ENCODE assay signal across 2 cellular contexts in the genomic region with DNA sequence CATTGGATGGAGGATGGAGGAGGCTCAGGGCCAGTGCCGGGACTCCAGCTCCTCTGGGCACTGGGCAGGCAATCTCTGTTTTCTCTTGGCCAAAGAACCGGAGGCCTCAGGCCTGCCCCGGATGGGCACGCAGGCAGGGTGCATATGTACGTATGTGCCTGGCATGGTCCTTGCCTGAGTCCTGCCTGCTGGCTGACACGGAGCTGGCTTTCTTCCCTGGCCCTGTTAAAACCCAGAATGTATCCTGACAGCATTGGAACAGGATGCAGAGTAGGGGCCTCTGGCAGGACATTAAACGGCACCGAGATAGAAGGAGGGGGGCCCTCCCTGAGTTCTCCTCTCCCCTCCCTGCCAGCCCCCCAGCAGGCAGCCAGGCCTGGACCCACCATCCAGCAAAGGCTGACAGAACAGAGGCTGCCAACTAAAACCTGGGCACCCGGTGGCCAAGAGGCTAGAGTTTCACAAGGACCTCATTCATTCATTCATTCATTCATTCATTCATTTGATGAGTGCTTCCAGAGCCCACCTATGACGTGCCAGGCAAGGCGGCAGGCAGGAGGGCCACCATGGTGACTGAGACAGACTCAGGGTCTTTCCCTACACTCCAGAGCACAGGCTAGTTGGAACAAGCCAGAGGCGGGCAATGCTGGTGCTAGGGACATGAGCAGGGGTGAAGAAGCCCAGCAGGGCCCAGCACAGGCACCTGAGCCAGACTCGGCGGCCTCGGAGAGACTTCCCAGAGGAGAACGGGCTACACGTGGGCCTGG.
TF ChIP-seq lines count a peak whose summit lies in the region.

No MANE protein-coding gene starts in this region.

TF ChIP-seq in HEK293, 187 proteins besides CTCF, POLR2A, EP300 and RAD21 (continued from another document):
- TF ChIP-seq GLIS2 (tag by site-specific recombination; IDR thresholded peaks at IDR 0.05): peak; percentile 32; the same call in 1 of the 2 replicates
- TF ChIP-seq ZBTB48 (tag by site-specific recombination; IDR thresholded peaks at IDR 0.05): no peak
- no peak for TF ChIP-seq REPIN1 (tag by site-specific recombination; IDR thresholded peaks at IDR 0.05; ENCODE audit: low read depth)
- TF ChIP-seq ZNF600 (tag by site-specific recombination; IDR thresholded peaks at IDR 0.05): no peak
- TF ChIP-seq ZNF488 (tag by site-specific recombination; IDR thresholded peaks at IDR 0.05): no peak

TF ChIP-seq in WTC11, 78 proteins besides CTCF, POLR2A, EP300 and RAD21 (continued from another document):
- TF ChIP-seq, protein P1, sequence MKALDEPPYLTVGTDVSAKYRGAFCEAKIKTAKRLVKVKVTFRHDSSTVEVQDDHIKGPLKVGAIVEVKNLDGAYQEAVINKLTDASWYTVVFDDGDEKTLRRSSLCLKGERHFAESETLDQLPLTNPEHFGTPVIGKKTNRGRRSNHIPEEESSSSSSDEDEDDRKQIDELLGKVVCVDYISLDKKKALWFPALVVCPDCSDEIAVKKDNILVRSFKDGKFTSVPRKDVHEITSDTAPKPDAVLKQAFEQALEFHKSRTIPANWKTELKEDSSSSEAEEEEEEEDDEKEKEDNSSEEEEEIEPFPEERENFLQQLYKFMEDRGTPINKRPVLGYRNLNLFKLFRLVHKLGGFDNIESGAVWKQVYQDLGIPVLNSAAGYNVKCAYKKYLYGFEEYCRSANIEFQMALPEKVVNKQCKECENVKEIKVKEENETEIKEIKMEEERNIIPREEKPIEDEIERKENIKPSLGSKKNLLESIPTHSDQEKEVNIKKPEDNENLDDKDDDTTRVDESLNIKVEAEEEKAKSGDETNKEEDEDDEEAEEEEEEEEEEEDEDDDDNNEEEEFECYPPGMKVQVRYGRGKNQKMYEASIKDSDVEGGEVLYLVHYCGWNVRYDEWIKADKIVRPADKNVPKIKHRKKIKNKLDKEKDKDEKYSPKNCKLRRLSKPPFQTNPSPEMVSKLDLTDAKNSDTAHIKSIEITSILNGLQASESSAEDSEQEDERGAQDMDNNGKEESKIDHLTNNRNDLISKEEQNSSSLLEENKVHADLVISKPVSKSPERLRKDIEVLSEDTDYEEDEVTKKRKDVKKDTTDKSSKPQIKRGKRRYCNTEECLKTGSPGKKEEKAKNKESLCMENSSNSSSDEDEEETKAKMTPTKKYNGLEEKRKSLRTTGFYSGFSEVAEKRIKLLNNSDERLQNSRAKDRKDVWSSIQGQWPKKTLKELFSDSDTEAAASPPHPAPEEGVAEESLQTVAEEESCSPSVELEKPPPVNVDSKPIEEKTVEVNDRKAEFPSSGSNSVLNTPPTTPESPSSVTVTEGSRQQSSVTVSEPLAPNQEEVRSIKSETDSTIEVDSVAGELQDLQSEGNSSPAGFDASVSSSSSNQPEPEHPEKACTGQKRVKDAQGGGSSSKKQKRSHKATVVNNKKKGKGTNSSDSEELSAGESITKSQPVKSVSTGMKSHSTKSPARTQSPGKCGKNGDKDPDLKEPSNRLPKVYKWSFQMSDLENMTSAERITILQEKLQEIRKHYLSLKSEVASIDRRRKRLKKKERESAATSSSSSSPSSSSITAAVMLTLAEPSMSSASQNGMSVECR (CRISPR knock-in tag; IDR thresholded peaks at IDR 0.05; ENCODE audit: borderline replicate concordance): no peak
- TF ChIP-seq MXD4 (CRISPR knock-in tag; IDR thresholded peaks at IDR 0.05; ENCODE audit: borderline replicate concordance) (no peak), MYBL2 (CRISPR knock-in tag; IDR thresholded peaks at IDR 0.05) (no peak), KAT7 (CRISPR knock-in tag; IDR thresholded peaks at IDR 0.05; ENCODE audit: borderline replicate concordance) (no peak)
- TF ChIP-seq, protein P2, sequence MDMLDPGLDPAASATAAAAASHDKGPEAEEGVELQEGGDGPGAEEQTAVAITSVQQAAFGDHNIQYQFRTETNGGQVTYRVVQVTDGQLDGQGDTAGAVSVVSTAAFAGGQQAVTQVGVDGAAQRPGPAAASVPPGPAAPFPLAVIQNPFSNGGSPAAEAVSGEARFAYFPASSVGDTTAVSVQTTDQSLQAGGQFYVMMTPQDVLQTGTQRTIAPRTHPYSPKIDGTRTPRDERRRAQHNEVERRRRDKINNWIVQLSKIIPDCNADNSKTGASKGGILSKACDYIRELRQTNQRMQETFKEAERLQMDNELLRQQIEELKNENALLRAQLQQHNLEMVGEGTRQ (CRISPR knock-in tag; IDR thresholded peaks at IDR 0.05): no peak
- TF ChIP-seq, protein P3, sequence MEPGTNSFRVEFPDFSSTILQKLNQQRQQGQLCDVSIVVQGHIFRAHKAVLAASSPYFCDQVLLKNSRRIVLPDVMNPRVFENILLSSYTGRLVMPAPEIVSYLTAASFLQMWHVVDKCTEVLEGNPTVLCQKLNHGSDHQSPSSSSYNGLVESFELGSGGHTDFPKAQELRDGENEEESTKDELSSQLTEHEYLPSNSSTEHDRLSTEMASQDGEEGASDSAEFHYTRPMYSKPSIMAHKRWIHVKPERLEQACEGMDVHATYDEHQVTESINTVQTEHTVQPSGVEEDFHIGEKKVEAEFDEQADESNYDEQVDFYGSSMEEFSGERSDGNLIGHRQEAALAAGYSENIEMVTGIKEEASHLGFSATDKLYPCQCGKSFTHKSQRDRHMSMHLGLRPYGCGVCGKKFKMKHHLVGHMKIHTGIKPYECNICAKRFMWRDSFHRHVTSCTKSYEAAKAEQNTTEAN (CRISPR knock-in tag; IDR thresholded peaks at IDR 0.05): no peak
TF ChIP-seq in WTC11: peak in this region for 0.
